ENCODE assay signal across 14 cellular contexts in the genomic region with DNA sequence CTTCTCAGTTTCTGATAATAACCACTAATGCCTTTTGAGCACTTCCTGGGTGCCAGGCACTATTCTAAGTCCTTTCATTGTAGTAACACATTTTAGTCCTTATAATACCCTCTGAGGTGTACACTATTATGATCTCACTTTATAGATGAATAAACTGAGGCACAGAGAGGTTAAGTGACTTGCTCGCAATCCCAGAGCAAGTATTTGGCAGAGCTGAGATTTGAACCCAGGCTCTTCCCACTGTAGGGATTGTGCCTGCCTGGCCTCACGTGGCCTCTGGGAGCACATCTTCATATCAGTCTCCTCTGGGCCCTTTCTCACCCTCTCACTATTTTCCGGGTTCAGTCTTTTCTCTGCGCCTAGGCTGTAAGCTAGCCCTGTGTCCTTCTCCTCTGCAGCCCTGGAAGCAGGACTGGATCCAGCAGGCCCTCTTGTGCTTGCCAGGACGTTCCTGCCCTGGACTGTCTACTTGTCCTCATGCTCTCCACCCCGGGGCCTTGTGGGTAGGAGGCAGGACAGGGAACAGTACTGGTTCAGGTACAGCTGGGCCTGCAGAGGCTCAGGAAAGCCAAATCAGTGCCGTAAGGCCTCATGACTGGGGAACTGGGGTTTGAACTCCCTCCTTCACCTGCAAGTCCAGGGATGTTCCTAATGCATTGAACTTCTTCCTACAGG.
A peak's percentile ranks its signal among the peaks of the same experiment; 100 is the strongest.
DNase-seq lines count a peak whose midpoint lies in the region; ATAC-seq and TF ChIP-seq lines count a peak whose summit lies in the region.
"Had no signal": no experiment of that assay in that cellular context is flagged by ENCODE, and none has a peak within 500 bp of the region (broad histone marks: within the 10 kb centered on the region; RNA-seq: fewer than 3 reads in every experiment).

No MANE protein-coding gene starts in this region.

- no peaks in the 10 kb centered on the region for H3K27me3 ChIP-seq in GM23338 (ENCODE audit: insufficient read depth)
- H3K27me3 ChIP-seq: BLaER1, SJCRH30 had no signal

- no peaks in the 10 kb centered on the region for H3K9me3 Mint-ChIP-seq in GM23338
- no peaks in the 10 kb centered on the region for H3K9me3 Mint-ChIP-seq in activated naive CD4-positive, alpha-beta T cell treated with anti-CD3 and anti-CD28 coated beads, Interleukin-2, amount 10 ng/mL, durations not matched to agents 7 days and 5 days

- ATAC-seq in GM23338 (no peak; the same call in 2 of the 3 replicates), left cardiac atrium (peak; percentile 42 to 62)

- no peaks in the 10 kb centered on the region for H3K36me3 Mint-ChIP-seq in GM23338 (ENCODE audit: low read depth)
- H3K36me3 Mint-ChIP-seq in activated naive CD4-positive, alpha-beta T cell treated with anti-CD3 and anti-CD28 coated beads, Interleukin-2, amount 10 ng/mL, durations not matched to agents 7 days and 5 days, result no peaks in the 10 kb centered on the region

- no peaks in the 10 kb centered on the region for H3K9me2 ChIP-seq in GM23338 (ENCODE audit: insufficient read depth)

- no peaks in the 10 kb centered on the region for H3K79me2 ChIP-seq in GM23338 (replicated peaks; ENCODE audit: insufficient read depth)

- no peaks in the 10 kb centered on the region for H4K20me1 ChIP-seq in GM23338 (replicated peaks; ENCODE audit: insufficient read depth)
- H4K20me1 ChIP-seq: BLaER1 had no signal

- peaks cover 9% of the 10 kb centered on the region for H3K27me3 Mint-ChIP-seq in GM23338 (ENCODE audit: insufficient read depth, low read depth, poor library complexity)
- H3K27me3 Mint-ChIP-seq in activated naive CD4-positive, alpha-beta T cell treated with anti-CD3 and anti-CD28 coated beads, Interleukin-2, amount 10 ng/mL, durations not matched to agents 7 days and 5 days, result peaks cover 24% of the 10 kb centered on the region

- POLR2A ChIA-PET in RWPE1 (lab: Yijun Ruan, JAX; ENCODE audit: low non-redundant PET), result interaction anchor here (0.5 kb wide), 1 partner anchor 385 kb away, joined by 3 read pairs; no protein-coding TSS in a partner anchor

- H3K36me3 ChIP-seq in GM23338 (ENCODE audit: insufficient read depth), result no peaks in the 10 kb centered on the region
- H3K36me3 ChIP-seq: BLaER1, SJCRH30 had no signal

- CTCF ChIA-PET in RWPE1 (lab: Yijun Ruan, JAX), result no interaction called here
- CTCF ChIA-PET in activated naive CD4-positive, alpha-beta T cell treated with anti-CD3 and anti-CD28 coated beads, Interleukin-2, amount 10 ng/mL, durations not matched to agents 7 days and 5 days (lab: Charles Lee), result no interaction called here

- no peak overlapping the region for H3K4me3 Mint-ChIP-seq in GM23338
- H3K4me3 Mint-ChIP-seq in activated naive CD4-positive, alpha-beta T cell treated with anti-CD3 and anti-CD28 coated beads, Interleukin-2, amount 10 ng/mL, durations not matched to agents 7 days and 5 days, result no peak overlapping the region

- H3K4me1 Mint-ChIP-seq in GM23338, result peaks cover 42% of the 10 kb centered on the region
- no peaks in the 10 kb centered on the region for H3K4me1 Mint-ChIP-seq in activated naive CD4-positive, alpha-beta T cell treated with anti-CD3 and anti-CD28 coated beads, Interleukin-2, amount 10 ng/mL, durations not matched to agents 7 days and 5 days

- no peak overlapping the region for H2AFZ ChIP-seq in GM23338

- no peak for TF ChIP-seq CTCF in GM23338 (conservative IDR thresholded peaks at IDR 0.05; ENCODE audit: low read depth in 2 of 2)
- TF ChIP-seq CTCF in RWPE1 (conservative IDR thresholded peaks at IDR 0.05; ENCODE audit: low read depth), result no peak

- intact Hi-C loops in left cardiac atrium (cut with DNase I), result no loop called here

- H3K4me3 ChIP-seq in GM23338, result no peak overlapping the region
- H3K4me3 ChIP-seq: BLaER1, SJCRH30 had no signal

- peaks cover 30% of the 10 kb centered on the region for H3K4me1 ChIP-seq in GM23338 (ENCODE audit: insufficient read depth)
- H3K4me1 ChIP-seq: SJCRH30 had no signal

- H3F3A ChIP-seq in GM23338 (replicated peaks; ENCODE audit: low read depth), result no peaks in the 10 kb centered on the region

- DNase-seq in GM23338 (ENCODE audit: low spot score), result no peak
- DNase-seq in RWPE1 (ENCODE audit: low spot score), result no peak
- no peak for DNase-seq in left cardiac atrium
- DNase-seq in medulla oblongata (ENCODE audit: extremely low spot score), result peak; percentile 9
- no peak for DNase-seq in activated naive CD4-positive, alpha-beta T cell treated with anti-CD3 and anti-CD28 coated beads, Interleukin-2, amount 10 ng/mL, durations not matched to agents 7 days and 5 days
- DNase-seq in NCI-H146 (lab: John Stamatoyannopoulos, UW), result no peak
- DNase-seq in NCI-H1105 treated with DMSO at 0.1 percent for 48 hours (lab: John Stamatoyannopoulos, UW), result no peak
- DNase-seq in DMS153 (lab: John Stamatoyannopoulos, UW), result no peak
- DNase-seq: EL, NCI-H1694 treated with DMSO at 0.1 percent for 48 hours, NCI-H2171, NCI-H510A, SJCRH30 had no signal

- H3K4me2 ChIP-seq in GM23338, result peak overlapping the region; percentile 52; the same call in 1 of the 2 replicates
- H3K4me2 ChIP-seq: BLaER1 had no signal

- H3K27ac ChIP-seq in GM23338 (ENCODE audit: low read depth), result 0 out of 2 replicates have a peak overlapping the region, but pooled peaks have one; percentile 26
- H3K27ac ChIP-seq in RWPE1, result peak overlapping the region; percentile 36; the same call in 1 of the 2 replicates
- H3K27ac ChIP-seq: BLaER1, SJCRH30 had no signal

- H3K27ac Mint-ChIP-seq in GM23338, result peak overlapping the region; percentile 59; the same call in 1 of the 2 replicates
- H3K27ac Mint-ChIP-seq in activated naive CD4-positive, alpha-beta T cell treated with anti-CD3 and anti-CD28 coated beads, Interleukin-2, amount 10 ng/mL, durations not matched to agents 7 days and 5 days, result no peak overlapping the region

TF ChIP-seq in GM23338, 12 proteins besides CTCF, POLR2A, EP300 and RAD21 (continues in another document):
- TF ChIP-seq CREB1 (CRISPR knock-in tag; IDR thresholded peaks at IDR 0.05; ENCODE audit: low read depth) (no peak), POLR2AphosphoS5 (IDR thresholded peaks at IDR 0.05; ENCODE audit: low read depth) (no peak), ETS1 (IDR thresholded peaks at IDR 0.05) (no peak), NANOG (IDR thresholded peaks at IDR 0.05; ENCODE audit: borderline replicate concordance) (no peak), EZH2phosphoT487 (IDR thresholded peaks at IDR 0.05; ENCODE audit: unreplicated experiment) (no peak), STAT1 (IDR thresholded peaks at IDR 0.05; ENCODE audit: unreplicated experiment) (no peak)
- TF ChIP-seq, protein P1, sequence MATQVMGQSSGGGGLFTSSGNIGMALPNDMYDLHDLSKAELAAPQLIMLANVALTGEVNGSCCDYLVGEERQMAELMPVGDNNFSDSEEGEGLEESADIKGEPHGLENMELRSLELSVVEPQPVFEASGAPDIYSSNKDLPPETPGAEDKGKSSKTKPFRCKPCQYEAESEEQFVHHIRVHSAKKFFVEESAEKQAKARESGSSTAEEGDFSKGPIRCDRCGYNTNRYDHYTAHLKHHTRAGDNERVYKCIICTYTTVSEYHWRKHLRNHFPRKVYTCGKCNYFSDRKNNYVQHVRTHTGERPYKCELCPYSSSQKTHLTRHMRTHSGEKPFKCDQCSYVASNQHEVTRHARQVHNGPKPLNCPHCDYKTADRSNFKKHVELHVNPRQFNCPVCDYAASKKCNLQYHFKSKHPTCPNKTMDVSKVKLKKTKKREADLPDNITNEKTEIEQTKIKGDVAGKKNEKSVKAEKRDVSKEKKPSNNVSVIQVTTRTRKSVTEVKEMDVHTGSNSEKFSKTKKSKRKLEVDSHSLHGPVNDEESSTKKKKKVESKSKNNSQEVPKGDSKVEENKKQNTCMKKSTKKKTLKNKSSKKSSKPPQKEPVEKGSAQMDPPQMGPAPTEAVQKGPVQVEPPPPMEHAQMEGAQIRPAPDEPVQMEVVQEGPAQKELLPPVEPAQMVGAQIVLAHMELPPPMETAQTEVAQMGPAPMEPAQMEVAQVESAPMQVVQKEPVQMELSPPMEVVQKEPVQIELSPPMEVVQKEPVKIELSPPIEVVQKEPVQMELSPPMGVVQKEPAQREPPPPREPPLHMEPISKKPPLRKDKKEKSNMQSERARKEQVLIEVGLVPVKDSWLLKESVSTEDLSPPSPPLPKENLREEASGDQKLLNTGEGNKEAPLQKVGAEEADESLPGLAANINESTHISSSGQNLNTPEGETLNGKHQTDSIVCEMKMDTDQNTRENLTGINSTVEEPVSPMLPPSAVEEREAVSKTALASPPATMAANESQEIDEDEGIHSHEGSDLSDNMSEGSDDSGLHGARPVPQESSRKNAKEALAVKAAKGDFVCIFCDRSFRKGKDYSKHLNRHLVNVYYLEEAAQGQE (IDR thresholded peaks at IDR 0.05; ENCODE audit: unreplicated experiment), result no peak
